Comparison of ENCODE assay signal across 14 cellular contexts in genomic region chr14:101480747-101481530, GRCh38.
DNase-seq lines count a peak whose midpoint lies in the region; ATAC-seq and TF ChIP-seq lines count a peak whose summit lies in the region.
"Had no signal": no experiment of that assay in that cellular context is flagged by ENCODE, and none has a peak within 500 bp of the region (broad histone marks: within the 10 kb centered on the region; RNA-seq: fewer than 3 reads in every experiment).

No MANE protein-coding gene starts in this region.

- no peak for TF ChIP-seq CTCF in LNCaP clone FGC (IDR thresholded peaks at IDR 0.05; ENCODE audit: control insufficient read depth, extremely low read depth, insufficient read depth)
- TF ChIP-seq CTCF in endodermal cell (conservative IDR thresholded peaks at IDR 0.05) = no peak
- TF ChIP-seq CTCF in activated CD8-positive, alpha-beta T cell treated with anti-CD3 and anti-CD28 coated beads for 36 hours (IDR thresholded peaks at IDR 0.05) = no peak
- no peak for TF ChIP-seq CTCF in tibial nerve (IDR thresholded peaks at IDR 0.05)

- no peak overlapping the region for H3K27ac Mint-ChIP-seq in endodermal cell
- H3K27ac Mint-ChIP-seq in activated CD8-positive, alpha-beta T cell treated with anti-CD3 and anti-CD28 coated beads for 36 hours = no peak overlapping the region
- H3K27ac Mint-ChIP-seq: naive thymus-derived CD4-positive, alpha-beta T cell had no signal

- TF ChIP-seq EP300 in tibial nerve (IDR thresholded peaks at IDR 0.05) = peak in 1 of 2 donors; percentile 15

- peaks cover 26% of the 10 kb centered on the region for H3K9me3 Mint-ChIP-seq in endodermal cell
- H3K9me3 Mint-ChIP-seq in activated CD8-positive, alpha-beta T cell treated with anti-CD3 and anti-CD28 coated beads for 36 hours = peaks cover 2% of the 10 kb centered on the region
- peaks cover 12% of the 10 kb centered on the region for H3K9me3 Mint-ChIP-seq in activated T-cell treated with anti-CD3 and anti-CD28 coated beads, Interleukin-2, amount 50 U/mL, for 4 hours

- CTCF ChIA-PET in activated CD8-positive, alpha-beta T cell treated with anti-CD3 and anti-CD28 coated beads for 36 hours (lab: Charles Lee) = no interaction called here

- no peaks in the 10 kb centered on the region for H3K27me3 ChIP-seq in endodermal cell (ENCODE audit: control insufficient read depth, insufficient read depth, low read length, poor library complexity, severe bottlenecking)
- no peaks in the 10 kb centered on the region for H3K27me3 ChIP-seq in neuron (ENCODE audit: insufficient read depth, low read length)
- no peaks in the 10 kb centered on the region for H3K27me3 ChIP-seq in tibial nerve
- H3K27me3 ChIP-seq: BLaER1 treated with 17β-estradiol and CSF1 and Interleukin-3, amounts not matched to agents 10 nM and 100 nM had no signal

- H3K4me1 ChIP-seq in endodermal cell (ENCODE audit: control insufficient read depth, insufficient read depth, low read length) (no peaks in the 10 kb centered on the region), neuron (ENCODE audit: insufficient read depth, low read length) (no peaks in the 10 kb centered on the region), tibial nerve (peaks cover 0 to 8% (median 0%) of the 10 kb centered on the region in 4 donors)

- no peak overlapping the region for H3K4me3 Mint-ChIP-seq in endodermal cell
- no peak overlapping the region for H3K4me3 Mint-ChIP-seq in activated CD8-positive, alpha-beta T cell treated with anti-CD3 and anti-CD28 coated beads for 36 hours
- no peak overlapping the region for H3K4me3 Mint-ChIP-seq in activated T-cell treated with anti-CD3 and anti-CD28 coated beads, Interleukin-2, amount 50 U/mL, for 4 hours
- H3K4me3 Mint-ChIP-seq: naive thymus-derived CD4-positive, alpha-beta T cell had no signal

- WGBS in endodermal cell (ENCODE audit: insufficient coverage in 1 of 2, insufficient read length in 1 of 2), 2 experiments = 80 to 84% methylated on average over 6 to 16 of the region's 16 CpGs
- 45 to 50% methylated on average over 16 of the region's 16 CpGs for WGBS in tibial nerve, 2 donors

- peaks cover 7% of the 10 kb centered on the region for H3K27me3 Mint-ChIP-seq in endodermal cell (ENCODE audit: insufficient read depth)
- H3K27me3 Mint-ChIP-seq in activated CD8-positive, alpha-beta T cell treated with anti-CD3 and anti-CD28 coated beads for 36 hours = peaks cover 30% of the 10 kb centered on the region
- H3K27me3 Mint-ChIP-seq in activated T-cell treated with anti-CD3 and anti-CD28 coated beads, Interleukin-2, amount 50 U/mL, for 4 hours (ENCODE audit: low read depth) = peaks cover 25% of the 10 kb centered on the region

- no peak overlapping the region for H3K27ac ChIP-seq in endodermal cell (ENCODE audit: low read depth, low read length)
- peak overlapping the region in 2 of 4 donors; percentile 43 to 47 for H3K27ac ChIP-seq in tibial nerve
- H3K27ac ChIP-seq: BLaER1 treated with 17β-estradiol and CSF1 and Interleukin-3, amounts not matched to agents 10 nM and 100 nM had no signal

- H3K36me3 ChIP-seq in endodermal cell (ENCODE audit: control insufficient read depth, insufficient read depth, low read length) = no peaks in the 10 kb centered on the region
- no peaks in the 10 kb centered on the region for H3K36me3 ChIP-seq in neuron (ENCODE audit: insufficient read depth, low read length)
- no peaks in the 10 kb centered on the region for H3K36me3 ChIP-seq in tibial nerve
- H3K36me3 ChIP-seq: BLaER1 treated with 17β-estradiol and CSF1 and Interleukin-3, amounts not matched to agents 10 nM and 100 nM; thoracic aorta had no signal

- H3K36me3 Mint-ChIP-seq in endodermal cell (ENCODE audit: low read depth) = no peaks in the 10 kb centered on the region
- no peaks in the 10 kb centered on the region for H3K36me3 Mint-ChIP-seq in activated CD8-positive, alpha-beta T cell treated with anti-CD3 and anti-CD28 coated beads for 36 hours (ENCODE audit: low read depth)
- no peaks in the 10 kb centered on the region for H3K36me3 Mint-ChIP-seq in activated T-cell treated with anti-CD3 and anti-CD28 coated beads, Interleukin-2, amount 50 U/mL, for 4 hours (ENCODE audit: insufficient read depth)

- H2AFZ ChIP-seq in neuron (ENCODE audit: low read depth, low read length) = peak overlapping the region; percentile 22

- peaks cover 15% of the 10 kb centered on the region for H3K4me1 Mint-ChIP-seq in endodermal cell
- H3K4me1 Mint-ChIP-seq in activated CD8-positive, alpha-beta T cell treated with anti-CD3 and anti-CD28 coated beads for 36 hours (ENCODE audit: low read depth) = no peaks in the 10 kb centered on the region
- H3K4me1 Mint-ChIP-seq in activated T-cell treated with anti-CD3 and anti-CD28 coated beads, Interleukin-2, amount 50 U/mL, for 4 hours (ENCODE audit: low read depth) = no peaks in the 10 kb centered on the region
- H3K4me1 Mint-ChIP-seq: naive thymus-derived CD4-positive, alpha-beta T cell had no signal

- H3K9ac ChIP-seq in endodermal cell (ENCODE audit: extremely low read depth, low read length, poor library complexity, severe bottlenecking) = no peak overlapping the region
- H3K9ac ChIP-seq: BLaER1 treated with 17β-estradiol and CSF1 and Interleukin-3, amounts not matched to agents 10 nM and 100 nM had no signal

- DNase-seq in A172 (ENCODE audit: low spot score) = peak; percentile 37
- DNase-seq in LNCaP clone FGC (ENCODE audit: low read depth) = peak; percentile 26
- peak; percentile 39 for DNase-seq in endodermal cell
- no peak for DNase-seq in activated CD8-positive, alpha-beta T cell treated with anti-CD3 and anti-CD28 coated beads for 36 hours
- no peak for DNase-seq in activated T-cell treated with anti-CD3 and anti-CD28 coated beads, Interleukin-2, amount 50 U/mL, for 4 hours
- DNase-seq in tibial nerve (ENCODE audit: low spot score in 2 of 2) = no peak
- DNase-seq: naive thymus-derived CD4-positive, alpha-beta T cell; NCI-H774; stimulated activated CD4-positive, alpha-beta T cell treated with anti-CD3 and anti-CD28 coated beads, Interleukin-4, amount 100 ng/mL, for 4 hours had no signal

- POLR2A ChIA-PET in activated CD8-positive, alpha-beta T cell treated with anti-CD3 and anti-CD28 coated beads for 36 hours (lab: Charles Lee) = no interaction called here

- intact Hi-C loops in activated CD8-positive, alpha-beta T cell treated with anti-CD3 and anti-CD28 coated beads for 36 hours (cut with micrococcal nuclease) = no loop called here

- H3K4me3 ChIP-seq in LNCaP clone FGC (ENCODE audit: low read depth, low read length) (no peak overlapping the region), endodermal cell (ENCODE audit: low read length) (no peak overlapping the region), neuron (ENCODE audit: low read length) (no peak overlapping the region), tibial nerve (no peak overlapping the region)
- H3K4me3 ChIP-seq: BLaER1 treated with 17β-estradiol and CSF1 and Interleukin-3, amounts not matched to agents 10 nM and 100 nM; GM12878; thoracic aorta had no signal

- no peak for ATAC-seq in activated CD8-positive, alpha-beta T cell treated with anti-CD3 and anti-CD28 coated beads for 36 hours
- ATAC-seq in activated T-cell treated with anti-CD3 and anti-CD28 coated beads, Interleukin-2, amount 50 U/mL, for 4 hours = no peak
- no peak for ATAC-seq in GM21367 (IDR thresholded peaks at IDR 0.05; ENCODE audit: unreplicated experiment)
- ATAC-seq: GM12878; naive thymus-derived CD4-positive, alpha-beta T cell had no signal

- H3K9me3 ChIP-seq in endodermal cell (ENCODE audit: control insufficient read depth, low read length) (peaks cover 25% of the 10 kb centered on the region), neuron (ENCODE audit: low read length) (no peaks in the 10 kb centered on the region), tibial nerve (peaks cover 0 to 37% (median 3%) of the 10 kb centered on the region in 4 donors)

- TF ChIP-seq POLR2A in tibial nerve (IDR thresholded peaks at IDR 0.05) = no peak

Comparison
In these comparisons a context has a peak if more than half of its experiments do, and no peak if none do; other contexts are left out.
1. DNase-seq: peak in A172 (single experiment), LNCaP clone FGC (single experiment) and endodermal cell (single experiment); none in activated CD8-positive, alpha-beta T cell treated with anti-CD3 and anti-CD28 coated beads for 36 hours (single experiment), activated T-cell treated with anti-CD3 and anti-CD28 coated beads, Interleukin-2, amount 50 U/mL, for 4 hours (single experiment) and tibial nerve (0 of 2).